ENCODE assay signal across 7 cellular contexts in the genomic region with DNA sequence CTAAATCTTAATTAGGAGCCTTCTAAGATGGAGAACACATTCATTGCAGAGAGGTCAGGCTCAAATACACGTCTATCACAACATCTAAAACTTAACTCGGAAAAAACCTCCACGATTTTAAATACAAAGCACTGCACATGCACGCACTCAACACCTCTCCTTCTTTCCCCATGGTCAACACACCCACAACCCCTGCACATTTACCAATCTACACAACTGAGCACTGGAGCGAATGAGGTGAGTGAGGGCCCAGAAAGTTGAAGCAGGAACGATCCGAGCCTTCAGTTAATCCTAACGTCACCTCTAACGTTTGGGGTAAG. TPM values are rescaled to one million over a fixed set of nuclear protein-coding genes. Genes with fewer than 3 reads are reported as not detected.
DNase-seq lines count a peak whose midpoint lies in the region; ATAC-seq and TF ChIP-seq lines count a peak whose summit lies in the region.

No MANE protein-coding gene starts in this region.

- H3K27ac ChIP-seq in hepatocyte: peak overlapping the region; percentile 98

- peak overlapping the region; percentile 84 for H3K4me2 ChIP-seq in hepatocyte

- H3K4me3 Mint-ChIP-seq in activated CD4-positive, alpha-beta memory T cell treated with anti-CD3 and anti-CD28 coated beads for 36 hours: peak overlapping the region; percentile 96
- peak overlapping the region; percentile 97 for H3K4me3 Mint-ChIP-seq in stimulated activated memory B cell treated with anti-CD40 and anti-IgM and Interleukin-4, amounts not matched to agents 10 μg/mL and 1 μg/mL and 100 μg/mL, for 72 hours

- H3K4me3 ChIP-seq in hepatocyte: peak overlapping the region; percentile 88

- H2AFZ ChIP-seq in hepatocyte: peak overlapping the region; percentile 98

- no peaks in the 10 kb centered on the region for H3K27me3 Mint-ChIP-seq in activated CD4-positive, alpha-beta memory T cell treated with anti-CD3 and anti-CD28 coated beads for 36 hours
- no peaks in the 10 kb centered on the region for H3K27me3 Mint-ChIP-seq in stimulated activated memory B cell treated with anti-CD40 and anti-IgM and Interleukin-4, amounts not matched to agents 10 μg/mL and 1 μg/mL and 100 μg/mL, for 72 hours

- CTCF ChIA-PET in activated CD4-positive, alpha-beta memory T cell treated with anti-CD3 and anti-CD28 coated beads for 36 hours (lab: Charles Lee): interaction anchor here (0.6 kb wide), 1 partner anchor 700 kb away, joined by 3 read pairs; no protein-coding TSS in a partner anchor

- H3K9me3 Mint-ChIP-seq in activated CD4-positive, alpha-beta memory T cell treated with anti-CD3 and anti-CD28 coated beads for 36 hours: no peaks in the 10 kb centered on the region
- H3K9me3 Mint-ChIP-seq in stimulated activated memory B cell treated with anti-CD40 and anti-IgM and Interleukin-4, amounts not matched to agents 10 μg/mL and 1 μg/mL and 100 μg/mL, for 72 hours: no peaks in the 10 kb centered on the region

- DNase-seq in activated CD4-positive, alpha-beta memory T cell treated with anti-CD3 and anti-CD28 coated beads for 36 hours: no peak
- no peak for DNase-seq in hepatocyte (ENCODE audit: low spot score)
- DNase-seq in stimulated activated CD4-positive, alpha-beta T cell treated with anti-CD3 and anti-CD28 coated beads, Interleukin-2, amount 100 ng/mL, for 24 hours: no peak
- no peak for DNase-seq in SK-N-DZ (ENCODE audit: low spot score)

- H3K79me2 ChIP-seq in hepatocyte: peaks cover 23% of the 10 kb centered on the region

- peak overlapping the region; percentile 89 for H3K27ac Mint-ChIP-seq in activated CD4-positive, alpha-beta memory T cell treated with anti-CD3 and anti-CD28 coated beads for 36 hours
- peak overlapping the region; percentile 98 for H3K27ac Mint-ChIP-seq in stimulated activated memory B cell treated with anti-CD40 and anti-IgM and Interleukin-4, amounts not matched to agents 10 μg/mL and 1 μg/mL and 100 μg/mL, for 72 hours

- no peaks in the 10 kb centered on the region for H3K9me2 ChIP-seq in hepatocyte (replicated peaks; ENCODE audit: insufficient read depth)

- H3K4me1 Mint-ChIP-seq in activated CD4-positive, alpha-beta memory T cell treated with anti-CD3 and anti-CD28 coated beads for 36 hours (ENCODE audit: low read depth): peaks cover 14% of the 10 kb centered on the region
- H3K4me1 Mint-ChIP-seq in stimulated activated memory B cell treated with anti-CD40 and anti-IgM and Interleukin-4, amounts not matched to agents 10 μg/mL and 1 μg/mL and 100 μg/mL, for 72 hours: peaks cover 37% of the 10 kb centered on the region

- TF ChIP-seq CTCF in hepatocyte (IDR thresholded peaks at IDR 0.05; ENCODE audit: poor library complexity): no peak

- POLR2A ChIA-PET in activated CD4-positive, alpha-beta memory T cell treated with anti-CD3 and anti-CD28 coated beads for 36 hours (lab: Charles Lee): interaction anchor here (1.0 to 1.5 kb wide), 2 partner anchors 653 to 807 kb away, joined by 3 to 9 read pairs; a partner anchor contains a TSS

- peaks cover 11% of the 10 kb centered on the region for H3K4me1 ChIP-seq in hepatocyte (ENCODE audit: insufficient read depth)

- ATAC-seq in HG02642 (IDR thresholded peaks at IDR 0.05; ENCODE audit: poor library complexity, unreplicated experiment) (peak; percentile 25), GM18907 (IDR thresholded peaks at IDR 0.05; ENCODE audit: unreplicated experiment) (no peak)
- no peak for ATAC-seq in stimulated activated memory B cell treated with anti-CD40 and anti-IgM and Interleukin-4, amounts not matched to agents 10 μg/mL and 1 μg/mL and 100 μg/mL, for 72 hours

- H3K36me3 ChIP-seq in hepatocyte (replicated peaks; ENCODE audit: insufficient read depth, low read depth): no peaks in the 10 kb centered on the region

- 1% methylated on average over 9 of the region's 9 CpGs for WGBS in hepatocyte (ENCODE audit: low lambda C conversion rate, missing lambda C conversion rate)

- intact Hi-C loops in activated CD4-positive, alpha-beta memory T cell treated with anti-CD3 and anti-CD28 coated beads for 36 hours (cut with micrococcal nuclease): loop anchor here (1.0 to 10.0 kb wide), 10 partner anchors 16 to 952 kb away; a partner anchor contains a TSS

- no peaks in the 10 kb centered on the region for H3K27me3 ChIP-seq in hepatocyte

- peaks cover 3% of the 10 kb centered on the region for H3K36me3 Mint-ChIP-seq in activated CD4-positive, alpha-beta memory T cell treated with anti-CD3 and anti-CD28 coated beads for 36 hours
- H3K36me3 Mint-ChIP-seq in stimulated activated memory B cell treated with anti-CD40 and anti-IgM and Interleukin-4, amounts not matched to agents 10 μg/mL and 1 μg/mL and 100 μg/mL, for 72 hours: peaks cover 17% of the 10 kb centered on the region

- H3K9me3 ChIP-seq in hepatocyte (ENCODE audit: low read depth): no peaks in the 10 kb centered on the region

- H4K20me1 ChIP-seq in hepatocyte (ENCODE audit: insufficient read depth, poor library complexity, severe bottlenecking): no peaks in the 10 kb centered on the region

RNA-seq across cellular contexts. Expression of a gene that starts 0.3 kb away (rescaled TPM):
- total RNA-seq in activated CD4-positive, alpha-beta memory T cell treated with anti-CD3 and anti-CD28 coated beads for 36 hours: 10 to 100 TPM; 11.1 to 12.5 TPM
- total RNA-seq in hepatocyte: 44.4 and 47.8 TPM in 2 replicates
- polyA plus RNA-seq in hepatocyte: 31.8 and 37.3 TPM in 2 replicates
- polyA plus RNA-seq in SK-N-DZ (2014; cell fraction: cytosol; rRNA removed): 38.6 and 45.2 TPM in 2 replicates
- polyA plus RNA-seq in SK-N-DZ (2014; cell fraction: nucleus; rRNA removed): 29.9 and 38.3 TPM in 2 replicates

RNA-seq across cellular contexts. Expression of a gene that starts 16.7 kb away (rescaled TPM):
- total RNA-seq in activated CD4-positive, alpha-beta memory T cell treated with anti-CD3 and anti-CD28 coated beads for 36 hours: under 1 TPM; 0.33 to 0.58 TPM
- total RNA-seq in hepatocyte: 2.0 and 2.8 TPM in 2 replicates
- 1.8 and 3.3 TPM in 2 replicates for polyA plus RNA-seq in hepatocyte
- polyA plus RNA-seq in SK-N-DZ (2014; cell fraction: cytosol; rRNA removed): 4.9 and 5.1 TPM in 2 replicates
- polyA plus RNA-seq in SK-N-DZ (2014; cell fraction: nucleus; rRNA removed): 1.4 and 4.4 TPM in 2 replicates

RNA-seq across cellular contexts. Expression of a gene that starts 52.9 kb away (rescaled TPM):
- not detected for total RNA-seq in activated CD4-positive, alpha-beta memory T cell treated with anti-CD3 and anti-CD28 coated beads for 36 hours
- total RNA-seq in hepatocyte: not detected in 2 replicates
- not detected in 2 replicates for polyA plus RNA-seq in hepatocyte
- not detected in 2 replicates for polyA plus RNA-seq in SK-N-DZ (2014; cell fraction: cytosol; rRNA removed)
- not detected in 2 replicates for polyA plus RNA-seq in SK-N-DZ (2014; cell fraction: nucleus; rRNA removed)
